In the genomic region with DNA sequence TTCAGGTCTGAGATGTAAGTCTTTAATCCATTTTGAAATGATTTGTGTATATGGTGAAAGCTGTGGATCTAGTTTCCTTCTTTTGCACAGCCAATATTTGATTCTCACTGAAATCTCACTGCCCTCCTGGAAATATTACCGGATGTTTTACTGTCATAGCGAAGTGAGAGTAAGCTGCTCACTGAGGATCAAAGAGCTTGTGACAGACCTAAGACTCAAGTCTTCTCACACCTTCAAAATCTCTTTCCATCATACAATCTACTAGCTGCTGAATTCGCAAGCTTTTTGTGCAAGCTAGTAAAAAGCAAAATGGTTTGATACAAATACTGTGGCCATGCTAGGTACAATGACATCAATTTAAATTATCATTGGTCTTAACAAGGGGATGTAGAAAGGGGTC, we compare ENCODE assay signal across 14 cellular contexts. TPM values are rescaled to one million over a fixed set of nuclear protein-coding genes. Genes with fewer than 3 reads are reported as not detected.
DNase-seq lines count a peak whose midpoint lies in the region; ATAC-seq and TF ChIP-seq lines count a peak whose summit lies in the region.
"Had no signal": no experiment of that assay in that cellular context is flagged by ENCODE, and none has a peak within 500 bp of the region (broad histone marks: within the 10 kb centered on the region; RNA-seq: fewer than 3 reads in every experiment).

No MANE protein-coding gene starts in this region.

- peaks cover 56% of the 10 kb centered on the region for H3K4me1 Mint-ChIP-seq in CD14-positive monocyte
- peaks cover 42 to 70% of the 10 kb centered on the region in 2 donors for H3K4me1 Mint-ChIP-seq in stimulated activated naive B cell treated with anti-CD40 and anti-IgM and Interleukin-4, amounts not matched to agents 10 μg/mL and 1 μg/mL and 100 μg/mL, for 72 hours
- H3K4me1 Mint-ChIP-seq in stimulated activated naive CD8-positive, alpha-beta T cell treated with anti-CD3 and anti-CD28 coated beads, Interleukin-15, amount 100 ng/mL, for 72 hours, result peaks cover 6% of the 10 kb centered on the region

- H3K27me3 Mint-ChIP-seq in CD14-positive monocyte (ENCODE audit: low read depth in 3 of 3), result peaks cover 0 to 3% (median 0%) of the 10 kb centered on the region in 3 donors
- no peaks in the 10 kb centered on the region for H3K27me3 Mint-ChIP-seq in stimulated activated naive B cell treated with anti-CD40 and anti-IgM and Interleukin-4, amounts not matched to agents 10 μg/mL and 1 μg/mL and 100 μg/mL, for 72 hours
- H3K27me3 Mint-ChIP-seq in stimulated activated naive CD8-positive, alpha-beta T cell treated with anti-CD3 and anti-CD28 coated beads, Interleukin-15, amount 100 ng/mL, for 72 hours, result peaks cover 44% of the 10 kb centered on the region

- no peaks in the 10 kb centered on the region for H3K9me3 ChIP-seq in OCI-LY3 (ENCODE audit: insufficient read depth, low read length)
- no peaks in the 10 kb centered on the region for H3K9me3 ChIP-seq in left lung
- H3K9me3 ChIP-seq in right lobe of liver, result no peaks in the 10 kb centered on the region

- no peak for ATAC-seq in left lung
- ATAC-seq in stimulated activated naive B cell treated with anti-CD40 and anti-IgM and Interleukin-4, amounts not matched to agents 10 μg/mL and 1 μg/mL and 100 μg/mL, for 72 hours (replicated peaks), result no peak
- ATAC-seq in right lobe of liver, result no peak
- ATAC-seq in stimulated activated naive CD8-positive, alpha-beta T cell treated with anti-CD3 and anti-CD28 coated beads, Interleukin-15, amount 100 ng/mL, for 72 hours, result no peak
- ATAC-seq: Panc1 had no signal

- H4K20me1 ChIP-seq in OCI-LY3 (ENCODE audit: insufficient read depth, low read length), result no peaks in the 10 kb centered on the region

- no peak overlapping the region for H3K4me3 ChIP-seq in OCI-LY3 (ENCODE audit: low read length)
- H3K4me3 ChIP-seq in left lung, result peak overlapping the region in 1 of 2 donors; percentile 21
- H3K4me3 ChIP-seq in right lobe of liver, result no peak overlapping the region

- peaks cover 72% of the 10 kb centered on the region for H3K4me1 ChIP-seq in OCI-LY3 (ENCODE audit: low read length)
- peaks cover 0 to 41% of the 10 kb centered on the region in 2 donors for H3K4me1 ChIP-seq in left lung
- H3K4me1 ChIP-seq in right lobe of liver, result peaks cover 0 to 14% (median 4%) of the 10 kb centered on the region in 4 donors

- H3K27me3 ChIP-seq in OCI-LY3 (ENCODE audit: low read depth, low read length) (0 out of 2 replicates have a peak, but pooled peaks cover 2% of the 10 kb centered on the region), left lung (no peaks in the 10 kb centered on the region), right lobe of liver (no peaks in the 10 kb centered on the region)

- peak overlapping the region; percentile 89 to 98 for H3K4me3 Mint-ChIP-seq in CD14-positive monocyte
- peak overlapping the region in 1 of 2 donors; percentile 23 for H3K4me3 Mint-ChIP-seq in stimulated activated naive B cell treated with anti-CD40 and anti-IgM and Interleukin-4, amounts not matched to agents 10 μg/mL and 1 μg/mL and 100 μg/mL, for 72 hours
- H3K4me3 Mint-ChIP-seq in stimulated activated naive CD8-positive, alpha-beta T cell treated with anti-CD3 and anti-CD28 coated beads, Interleukin-15, amount 100 ng/mL, for 72 hours, result no peak overlapping the region

- TF ChIP-seq CTCF in CD14-positive monocyte (IDR thresholded peaks at IDR 0.05), result no peak
- no peak for TF ChIP-seq CTCF in OCI-LY3 (IDR thresholded peaks at IDR 0.05; ENCODE audit: low read depth, low read length)
- no peak for TF ChIP-seq CTCF in left lung (IDR thresholded peaks at IDR 0.05)
- no peak for TF ChIP-seq CTCF in right lobe of liver (IDR thresholded peaks at IDR 0.05)

- H3K4me2 ChIP-seq in OCI-LY3 (ENCODE audit: low read length), result peak overlapping the region; percentile 37

- peaks cover 37 to 50% of the 10 kb centered on the region in 2 donors for H3K36me3 Mint-ChIP-seq in CD14-positive monocyte
- H3K36me3 Mint-ChIP-seq in stimulated activated naive B cell treated with anti-CD40 and anti-IgM and Interleukin-4, amounts not matched to agents 10 μg/mL and 1 μg/mL and 100 μg/mL, for 72 hours, result peaks cover 20 to 32% of the 10 kb centered on the region in 2 donors

- H3K27ac Mint-ChIP-seq in CD14-positive monocyte, result peak overlapping the region in 4 of 7 donors; percentile 33 to 83 (median 58)
- peak overlapping the region; percentile 22 for H3K27ac Mint-ChIP-seq in stimulated activated naive B cell treated with anti-CD40 and anti-IgM and Interleukin-4, amounts not matched to agents 10 μg/mL and 1 μg/mL and 100 μg/mL, for 72 hours
- no peak overlapping the region for H3K27ac Mint-ChIP-seq in stimulated activated naive CD8-positive, alpha-beta T cell treated with anti-CD3 and anti-CD28 coated beads, Interleukin-15, amount 100 ng/mL, for 72 hours

- peak overlapping the region; percentile 47; the same call in 1 of the 2 replicates for H3K9ac ChIP-seq in OCI-LY3 (ENCODE audit: low read length)

- peaks cover 8% of the 10 kb centered on the region for H3K36me3 ChIP-seq in OCI-LY3 (replicated peaks; ENCODE audit: low read depth, low read length)
- peaks cover 0 to 12% of the 10 kb centered on the region in 2 donors for H3K36me3 ChIP-seq in left lung
- no peaks in the 10 kb centered on the region for H3K36me3 ChIP-seq in right lobe of liver

- no peak overlapping the region for H2AFZ ChIP-seq in OCI-LY3 (ENCODE audit: low read depth, low read length)

- DNase-seq in CD14-positive monocyte (ENCODE audit: low spot score) (no peak), left lung (no peak), right lobe of liver (no peak), mesenteric fat pad (ENCODE audit: low spot score) (no peak)
- DNase-seq in stimulated activated naive B cell treated with anti-CD40 and anti-IgM and Interleukin-4, amounts not matched to agents 10 μg/mL and 1 μg/mL and 100 μg/mL, for 72 hours, result no peak
- no peak for DNase-seq in stimulated activated naive CD8-positive, alpha-beta T cell treated with anti-CD3 and anti-CD28 coated beads, Interleukin-15, amount 100 ng/mL, for 72 hours
- DNase-seq: NCI-H1105 treated with DMSO at 0.1 percent for 48 hours, NCI-H187, NCI-H446, NCI-H69 had no signal

- H3K27ac ChIP-seq in OCI-LY3 (ENCODE audit: low read length), result peak overlapping the region; percentile 39
- peak overlapping the region; percentile 53 to 98 for H3K27ac ChIP-seq in left lung
- no peak overlapping the region for H3K27ac ChIP-seq in right lobe of liver
- H3K27ac ChIP-seq: C4-2B, HL-60 had no signal

- peaks cover 7% of the 10 kb centered on the region; the same call in 1 of the 2 replicates for H3K79me2 ChIP-seq in OCI-LY3 (ENCODE audit: low read length)

- no peak for TF ChIP-seq POLR2A in right lobe of liver (IDR thresholded peaks at IDR 0.05)

- no peaks in the 10 kb centered on the region for H3K9me3 Mint-ChIP-seq in CD14-positive monocyte
- peaks cover 0 to 1% of the 10 kb centered on the region in 2 donors for H3K9me3 Mint-ChIP-seq in stimulated activated naive B cell treated with anti-CD40 and anti-IgM and Interleukin-4, amounts not matched to agents 10 μg/mL and 1 μg/mL and 100 μg/mL, for 72 hours
- H3K9me3 Mint-ChIP-seq in stimulated activated naive CD8-positive, alpha-beta T cell treated with anti-CD3 and anti-CD28 coated beads, Interleukin-15, amount 100 ng/mL, for 72 hours, result no peaks in the 10 kb centered on the region

- 71% methylated on average over 3 of the region's 3 CpGs for WGBS in right lobe of liver (ENCODE audit: insufficient coverage, low coverage, low lambda C conversion rate, missing lambda C conversion rate)

- intact Hi-C loops in CD14-positive monocyte (cut with micrococcal nuclease) (loop anchor here (5.0 kb wide), 3 partner anchors 71 to 121 kb away; a partner anchor contains a TSS), left lung (cut with DNase I) (no loop called here), right lobe of liver (cut with DNase I) (no loop called here)

RNA-seq across cellular contexts. Expression of a gene that starts 3.9 kb away (rescaled TPM):
- polyA plus RNA-seq in CD14-positive monocyte, result 10 to 100 TPM; 47.7 to 47.9 TPM
- 100 to 1,000 TPM; 351 to 515 TPM for total RNA-seq in left lung
- total RNA-seq in right lobe of liver, result 10 to 100 TPM in 1 of 6 experiments, 1 to 10 TPM in 5; 4.1 to 19.1 (median 6.1) TPM
- 16.3 TPM for total RNA-seq in mesenteric fat pad

Comparison
In these comparisons a context has a peak if more than half of its experiments do, and no peak if none do; other contexts are left out.
1. H3K27ac Mint-ChIP-seq: peak in CD14-positive monocyte (4 of 7) and stimulated activated naive B cell treated with anti-CD40 and anti-IgM and Interleukin-4, amounts not matched to agents 10 μg/mL and 1 μg/mL and 100 μg/mL, for 72 hours (single experiment); none in stimulated activated naive CD8-positive, alpha-beta T cell treated with anti-CD3 and anti-CD28 coated beads, Interleukin-15, amount 100 ng/mL, for 72 hours (0 of 2).
2. H3K4me3 Mint-ChIP-seq: peak in CD14-positive monocyte (2 of 2); none in stimulated activated naive CD8-positive, alpha-beta T cell treated with anti-CD3 and anti-CD28 coated beads, Interleukin-15, amount 100 ng/mL, for 72 hours (0 of 2).
3. H3K27ac ChIP-seq: peak in OCI-LY3 (single experiment) and left lung (2 of 2); none in right lobe of liver (0 of 3).
4. RNA of a gene that starts 3.9 kb away (total RNA-seq): 351 to 515 TPM in left lung; 16.3 TPM in mesenteric fat pad (single experiment) and 4.1 to 19.1 TPM in right lobe of liver; every median in the first group is over 10 times any median in the second.
5. intact Hi-C loops: an anchor here in CD14-positive monocyte (5.0 kb wide); none called in left lung and right lobe of liver.